Comparison of ENCODE assay signal across 29 cellular contexts in genomic region chr12:45853550-45853949, GRCh38.
"Had no signal": no experiment of that assay in that cellular context is flagged by ENCODE, and none has a peak within 500 bp of the region (broad histone marks: within the 10 kb centered on the region; RNA-seq: fewer than 3 reads in every experiment).

No MANE protein-coding gene starts in this region.

- H3K27me3 Mint-ChIP-seq: dendritic cell treated with granulocyte-macrophage colony-stimulating factor and Interleukin-4, amounts not matched to agents 40 ng/mL and 50 ng/mL, for 4 days; naive B cell had no signal

- FAIRE-seq: kidney had no signal

- ATAC-seq: esophagus mucosa, gastrocnemius medialis, left colon, left lobe of liver, lower lobe of right lung, mucosa of descending colon had no signal

- H3K27ac Mint-ChIP-seq: dendritic cell treated with granulocyte-macrophage colony-stimulating factor and Interleukin-4, amounts not matched to agents 40 ng/mL and 50 ng/mL, for 4 days; immature natural killer cell; mesothelial cell of epicardium had no signal

- H3K9me3 ChIP-seq: colonic mucosa, esophagus squamous epithelium, gastrocnemius medialis, left ventricle myocardium inferior, lower lobe of right lung, mucosa of descending colon had no signal

- H3K4me3 ChIP-seq: colonic mucosa, dorsolateral prefrontal cortex, esophagus squamous epithelium, gastrocnemius medialis, hepatocyte, left ventricle myocardium inferior, lower lobe of right lung, mucosa of descending colon had no signal

- H3K9me3 Mint-ChIP-seq: dendritic cell treated with granulocyte-macrophage colony-stimulating factor and Interleukin-4, amounts not matched to agents 40 ng/mL and 50 ng/mL, for 4 days; immature natural killer cell; mesothelial cell of epicardium; naive B cell had no signal

- H3K4me2 ChIP-seq: hepatocyte had no signal

- H3K4me1 Mint-ChIP-seq: mesothelial cell of epicardium, naive B cell had no signal

- DNase-seq: colonic mucosa; cortex of kidney; dorsolateral prefrontal cortex; effector CD4-positive, alpha-beta T cell; effector memory CD4-positive, alpha-beta T cell; erythroblast; esophagus squamous epithelium; foreskin fibroblast; foreskin melanocyte; gastrocnemius medialis; glutamatergic neuron; head of caudate nucleus; hypothalamus; immature natural killer cell; islet precursor cell; kidney; kidney glomerular epithelial cell; left colon; left ventricle myocardium inferior; lower lobe of right lung; mesenchymal stem cell; mucosa of descending colon; naive B cell had no signal

- H3K27ac ChIP-seq: colonic mucosa, dorsolateral prefrontal cortex, epithelial cell of prostate, esophagus squamous epithelium, gastrocnemius medialis, hepatocyte, left ventricle myocardium inferior, lower lobe of right lung had no signal

- H2AFZ ChIP-seq: hepatocyte had no signal

- H3K4me3 Mint-ChIP-seq: dendritic cell treated with granulocyte-macrophage colony-stimulating factor and Interleukin-4, amounts not matched to agents 40 ng/mL and 50 ng/mL, for 4 days; immature natural killer cell; mesothelial cell of epicardium; naive B cell had no signal

- H3K27me3 ChIP-seq: colonic mucosa, dorsolateral prefrontal cortex, esophagus squamous epithelium, gastrocnemius medialis, hepatocyte had no signal

- H3K4me1 ChIP-seq: colonic mucosa, lower lobe of right lung had no signal
